Comparison of ENCODE assay signal across 15 cellular contexts in genomic region chr1:29136463-29136915, GRCh38. TPM values are rescaled to one million over a fixed set of nuclear protein-coding genes. Genes with fewer than 3 reads are reported as not detected.
DNase-seq lines count a peak whose midpoint lies in the region; ATAC-seq and TF ChIP-seq lines count a peak whose summit lies in the region.
"Had no signal": no experiment of that assay in that cellular context is flagged by ENCODE, and none has a peak within 500 bp of the region (broad histone marks: within the 10 kb centered on the region; RNA-seq: fewer than 3 reads in every experiment).

No MANE protein-coding gene starts in this region.

- H3K79me2 ChIP-seq in mammary epithelial cell (ENCODE audit: insufficient read depth, low read length) = no peaks in the 10 kb centered on the region
- H3K79me2 ChIP-seq: parathyroid adenoma had no signal

- WGBS in IMR-90 (ENCODE audit: extremely low coverage in 2 of 2, insufficient read length in 1 of 2), 2 experiments = no CpG with 5 or more reads among the region's 11 CpGs
- WGBS in mammary epithelial cell (ENCODE audit: low coverage, missing lambda C conversion rate) = 7% methylated on average over 11 of the region's 11 CpGs

- no TSS peak for BruUV-seq in A673 (replicated peaks; lab: Mats Ljungman, UMichigan)
- BruUV-seq in IMR-90 (replicated peaks; lab: Mats Ljungman, UMichigan) = no TSS peak
- no TSS peak for BruUV-seq in mammary epithelial cell (replicated peaks; lab: Mats Ljungman, UMichigan)

- H4K20me1 ChIP-seq in IMR-90 (ENCODE audit: insufficient read depth, low read length) (no peaks in the 10 kb centered on the region), mammary epithelial cell (ENCODE audit: insufficient read depth, low read length) (no peaks in the 10 kb centered on the region)

- H3K9me1 ChIP-seq in IMR-90 (ENCODE audit: insufficient read depth, low read length) = no peaks in the 10 kb centered on the region

- no peaks in the 10 kb centered on the region for H3K36me3 Mint-ChIP-seq in activated CD8-positive, alpha-beta T cell treated with anti-CD3 and anti-CD28 coated beads for 36 hours (ENCODE audit: low read depth)
- H3K36me3 Mint-ChIP-seq: type B pancreatic cell had no signal

- H2AK9ac ChIP-seq in IMR-90 (replicated peaks; ENCODE audit: low read depth, low read length, poor library complexity) = no peak overlapping the region

- no peaks in the 10 kb centered on the region for H3K79me1 ChIP-seq in IMR-90 (ENCODE audit: low read depth in 1 of 2, low read length in 2 of 2)

- POLR2A ChIA-PET in A673 (lab: Charles Lee; ENCODE audit: low non-redundant PET) = no interaction called here
- POLR2A ChIA-PET in IMR-90 (lab: Charles Lee; ENCODE audit: unreplicated experiment) = no interaction called here
- POLR2A ChIA-PET in activated CD8-positive, alpha-beta T cell treated with anti-CD3 and anti-CD28 coated beads for 36 hours (lab: Charles Lee) = no interaction called here

- CTCF ChIA-PET in A673 (lab: Charles Lee) = no interaction called here
- CTCF ChIA-PET in IMR-90 (lab: Yijun Ruan, JAX) = no interaction called here
- CTCF ChIA-PET in mammary epithelial cell (lab: Charles Lee; ENCODE audit: low non-redundant PET) = no interaction called here
- CTCF ChIA-PET in activated CD8-positive, alpha-beta T cell treated with anti-CD3 and anti-CD28 coated beads for 36 hours (lab: Charles Lee) = interaction anchor here (0.6 to 1.4 kb wide), 2 partner anchors 58 to 66 kb away, joined by 3 read pairs; no protein-coding TSS in a partner anchor

- H3K23ac ChIP-seq in IMR-90 (ENCODE audit: low read depth, low read length) = no peak overlapping the region

- ATAC-seq in IMR-90 (ENCODE audit: low read depth) (no peak; the same call in 1 of the 2 replicates), HG03095 (IDR thresholded peaks at IDR 0.05; ENCODE audit: unreplicated experiment) (no peak)
- no peak for ATAC-seq in activated CD8-positive, alpha-beta T cell treated with anti-CD3 and anti-CD28 coated beads for 36 hours

- H3K4me3 ChIP-seq in A673 (ENCODE audit: low read depth, low read length, poor library complexity, severe bottlenecking) (no peak overlapping the region), IMR-90 (ENCODE audit: insufficient read depth, low read depth, low read length) (no peak overlapping the region), mammary epithelial cell (replicated peaks in 1 of 3; ENCODE audit: insufficient read depth in 1 of 3, low read depth in 2 of 3, low read length in 3 of 3) (no peak overlapping the region)

- H3K27ac Mint-ChIP-seq in activated CD8-positive, alpha-beta T cell treated with anti-CD3 and anti-CD28 coated beads for 36 hours = no peak overlapping the region
- H3K27ac Mint-ChIP-seq: activated T-helper 2 cell treated with anti-CD3 and anti-CD28 coated beads, Interferon-gamma antibody, Interleukin-2, Interleukin-4, amounts not matched to agents 10 μg/mL and 5 μg/mL and 100 μg/mL, durations not matched to agents 14 hours and 24 hours and 36 hours had no signal

- no peak overlapping the region for H2BK20ac ChIP-seq in IMR-90 (ENCODE audit: low read depth, low read length)

- H3K9ac ChIP-seq in IMR-90 (ENCODE audit: low read depth, low read length) = no peak overlapping the region
- no peak overlapping the region for H3K9ac ChIP-seq in mammary epithelial cell (ENCODE audit: insufficient read depth, low read length)
- H3K9ac ChIP-seq: parathyroid adenoma had no signal

- H3K27me3 ChIP-seq in A673 (replicated peaks; ENCODE audit: insufficient read depth, low read depth, low read length, poor library complexity) (no peaks in the 10 kb centered on the region), IMR-90 (ENCODE audit: control insufficient read depth, insufficient read depth, low read length) (0 out of 2 replicates have a peak, but pooled peaks cover 2% of the 10 kb centered on the region), mammary epithelial cell (ENCODE audit: insufficient read depth, low read length) (no peaks in the 10 kb centered on the region)
- H3K27me3 ChIP-seq: brain microvascular endothelial cell had no signal

- no peak overlapping the region for H3K27ac ChIP-seq in A673 (ENCODE audit: low read depth, low read length, poor library complexity, severe bottlenecking)
- no peak overlapping the region for H3K27ac ChIP-seq in IMR-90 (ENCODE audit: insufficient read depth, low read length)
- no peak overlapping the region for H3K27ac ChIP-seq in mammary epithelial cell (ENCODE audit: insufficient read depth, low read depth, low read length)
- H3K27ac ChIP-seq: brain microvascular endothelial cell, parathyroid adenoma had no signal

- no peak overlapping the region for H4K91ac ChIP-seq in IMR-90 (ENCODE audit: insufficient read depth, low read depth, low read length)

- no peak overlapping the region for H3K18ac ChIP-seq in IMR-90 (ENCODE audit: low read depth, low read length)

- TF ChIP-seq RAD21 in IMR-90 (IDR thresholded peaks at IDR 0.05; ENCODE audit: low read length) = no peak

- no peak overlapping the region for H2BK15ac ChIP-seq in IMR-90 (ENCODE audit: low read depth, low read length)

- in situ Hi-C loops in IMR-90 (cut with MboI; ENCODE audit: low sequenced_read_pairs) (no loop called here), mammary epithelial cell (cut with MboI; ENCODE audit: low sequenced_read_pairs in 2 of 2) (no loop called here)

- H3K4me1 ChIP-seq in A673 (ENCODE audit: insufficient read depth, low read length, poor library complexity, severe bottlenecking) = peaks cover 15% of the 10 kb centered on the region
- no peaks in the 10 kb centered on the region; the same call in 1 of the 2 replicates for H3K4me1 ChIP-seq in IMR-90 (ENCODE audit: control insufficient read depth, insufficient read depth, low read length)
- H3K4me1 ChIP-seq in mammary epithelial cell (ENCODE audit: insufficient read depth, low read length) = peaks cover 4% of the 10 kb centered on the region
- H3K4me1 ChIP-seq: parathyroid adenoma had no signal

- H4K5ac ChIP-seq in IMR-90 (ENCODE audit: low read depth, low read length) = no peak overlapping the region

- H2BK120ac ChIP-seq in IMR-90 (ENCODE audit: low read depth, low read length) = no peak overlapping the region

- H3K4me3 Mint-ChIP-seq in activated CD8-positive, alpha-beta T cell treated with anti-CD3 and anti-CD28 coated beads for 36 hours = no peak overlapping the region
- H3K4me3 Mint-ChIP-seq: type B pancreatic cell had no signal

- no peaks in the 10 kb centered on the region for H3K9me3 ChIP-seq in A673 (ENCODE audit: low read depth, low read length, poor library complexity, severe bottlenecking)
- H3K9me3 ChIP-seq in IMR-90 (ENCODE audit: control insufficient read depth, insufficient read depth, low read length) = no peaks in the 10 kb centered on the region
- no peaks in the 10 kb centered on the region for H3K9me3 ChIP-seq in mammary epithelial cell (replicated peaks; ENCODE audit: insufficient read depth, low read length)

- H3K4me1 Mint-ChIP-seq in activated CD8-positive, alpha-beta T cell treated with anti-CD3 and anti-CD28 coated beads for 36 hours (ENCODE audit: low read depth) = no peaks in the 10 kb centered on the region

- no peak overlapping the region for H2AK5ac ChIP-seq in IMR-90 (ENCODE audit: low read depth, low read length)

- DNase-seq in A673 (ENCODE audit: low spot score) (peak; percentile 48), IMR-90 (peak; percentile 58), mammary epithelial cell (peak; percentile 28), left kidney (ENCODE audit: low read depth, low spot score) (peak; percentile 91), NOMO-1 treated with dmso at 0.1 percent for 144 hours (lab: John Stamatoyannopoulos, UW; ENCODE audit: unreplicated experiment) (no peak), NCI-H1930 (lab: John Stamatoyannopoulos, UW) (no peak)
- DNase-seq in activated CD8-positive, alpha-beta T cell treated with anti-CD3 and anti-CD28 coated beads for 36 hours = no peak
- DNase-seq: activated CD4-positive, alpha-beta T cell treated with anti-CD3 and anti-CD28 coated beads, Interleukin-2, amount 50 U/mL, for 48 hours; brain microvascular endothelial cell; hypothalamus; T-helper 9 cell had no signal

- TF ChIP-seq CTCF in A673 (conservative IDR thresholded peaks at IDR 0.05; ENCODE audit: low read depth, low read length) (no peak), IMR-90 (conservative IDR thresholded peaks at IDR 0.05; ENCODE audit: low read depth, low read length) (no peak), mammary epithelial cell (conservative IDR thresholded peaks at IDR 0.05 in 1 of 2, IDR thresholded peaks at IDR 0.05 in 1 of 2; ENCODE audit: extremely low read depth in 1 of 2, insufficient read depth in 1 of 2, low read depth in 1 of 2, low read length in 2 of 2) (no peak)
- TF ChIP-seq CTCF in activated CD8-positive, alpha-beta T cell treated with anti-CD3 and anti-CD28 coated beads for 36 hours (IDR thresholded peaks at IDR 0.05) = no peak

- H3K4ac ChIP-seq in IMR-90 (ENCODE audit: low read depth, low read length) = no peak overlapping the region

- H3K56ac ChIP-seq in IMR-90 (ENCODE audit: extremely low read depth, insufficient read depth, low read length) = no peak overlapping the region

- dilution Hi-C loops in IMR-90 (cut with HindIII; ENCODE audit: low sequenced_read_pairs, unreplicated experiment) = no loop called here
- dilution Hi-C loops in mammary epithelial cell (cut with HindIII; ENCODE audit: low sequenced_read_pairs) = no loop called here

- H3K14ac ChIP-seq in IMR-90 (replicated peaks; ENCODE audit: low read depth, low read length) = no peak overlapping the region

- intact Hi-C loops in A673 (cut with micrococcal nuclease; ENCODE audit: unreplicated experiment) = no loop called here
- intact Hi-C loops in IMR-90 (cut with micrococcal nuclease) = no loop called here
- intact Hi-C loops in mammary epithelial cell (cut with micrococcal nuclease) = no loop called here
- intact Hi-C loops in activated CD8-positive, alpha-beta T cell treated with anti-CD3 and anti-CD28 coated beads for 36 hours (cut with micrococcal nuclease) = no loop called here

- H3K36me3 ChIP-seq in A673 (ENCODE audit: insufficient read depth, low read length, poor library complexity, severe bottlenecking) = no peaks in the 10 kb centered on the region
- H3K36me3 ChIP-seq in IMR-90 (ENCODE audit: control insufficient read depth, insufficient read depth, low read length) = no peaks in the 10 kb centered on the region
- no peaks in the 10 kb centered on the region for H3K36me3 ChIP-seq in mammary epithelial cell (ENCODE audit: insufficient read depth, low read length)
- H3K36me3 ChIP-seq: brain microvascular endothelial cell had no signal

- H3K9me3 Mint-ChIP-seq in activated CD8-positive, alpha-beta T cell treated with anti-CD3 and anti-CD28 coated beads for 36 hours = no peaks in the 10 kb centered on the region
- H3K9me3 Mint-ChIP-seq: activated T-helper 2 cell treated with anti-CD3 and anti-CD28 coated beads, Interferon-gamma antibody, Interleukin-2, Interleukin-4, amounts not matched to agents 10 μg/mL and 5 μg/mL and 100 μg/mL, durations not matched to agents 14 hours and 24 hours and 36 hours; type B pancreatic cell had no signal

- H2BK5ac ChIP-seq in IMR-90 (ENCODE audit: low read depth, low read length, poor library complexity, severe bottlenecking) = no peak overlapping the region

- H4K8ac ChIP-seq in IMR-90 (ENCODE audit: low read depth in 2 of 2, low read length in 2 of 2) = no peak overlapping the region

- TF ChIP-seq POLR2A in IMR-90 (IDR thresholded peaks at IDR 0.05; ENCODE audit: low read depth, low read length) = no peak

- H2AFZ ChIP-seq in IMR-90 (replicated peaks; ENCODE audit: low read length, poor library complexity) = no peak overlapping the region
- peak overlapping the region; percentile 42 for H2AFZ ChIP-seq in mammary epithelial cell (ENCODE audit: low read depth, low read length)
- H2AFZ ChIP-seq: parathyroid adenoma had no signal

- no peaks in the 10 kb centered on the region for H3K27me3 Mint-ChIP-seq in activated CD8-positive, alpha-beta T cell treated with anti-CD3 and anti-CD28 coated beads for 36 hours
- H3K27me3 Mint-ChIP-seq: type B pancreatic cell had no signal

- no peak overlapping the region for H3K4me2 ChIP-seq in IMR-90 (ENCODE audit: low read depth, low read length)
- no peak overlapping the region for H3K4me2 ChIP-seq in mammary epithelial cell (ENCODE audit: insufficient read depth, low read depth, low read length)

RNA-seq across cellular contexts. Expression of gene TMEM200B, which starts 12.8 kb away (rescaled TPM):
- total RNA-seq in A673 (2021) = 1.1 and 1.3 TPM in 2 replicates
- 4.2 and 4.8 TPM in 2 replicates for total RNA-seq in IMR-90 (2012; rRNA removed)
- 4.6 and 6.2 TPM in 2 replicates for polyA plus RNA-seq in IMR-90 (2012; rRNA removed)
- polyA plus RNA-seq in IMR-90 (2012; cell fraction: cytosol; rRNA removed) = 3.8 and 6.7 TPM in 2 replicates
- 7.2 and 8.6 TPM in 2 replicates for polyA plus RNA-seq in IMR-90 (2012; cell fraction: nucleus; rRNA removed; ENCODE audit: low replicate concordance)
- total RNA-seq in mammary epithelial cell = under 1 TPM in 1 of 2 donors, not detected in 1; 0.33 TPM
- 0.25 TPM for polyA plus RNA-seq in mammary epithelial cell
- not detected for polyA minus RNA-seq in mammary epithelial cell
- 1 to 10 TPM; 1.0 to 1.1 TPM for total RNA-seq in activated CD8-positive, alpha-beta T cell treated with anti-CD3 and anti-CD28 coated beads for 36 hours

RNA-seq across cellular contexts. Expression of gene SRSF4, which starts 45.2 kb away (rescaled TPM):
- total RNA-seq in A673 (2021) (104 and 116 TPM in 2 replicates), IMR-90 (2012; rRNA removed) (20.8 and 38.6 TPM in 2 replicates), mammary epithelial cell (10 to 100 TPM; 22.5 to 93.1 TPM)
- polyA plus RNA-seq in IMR-90 (2012; rRNA removed) (37.8 and 48.5 TPM in 2 replicates), mammary epithelial cell (42.9 TPM)
- polyA plus RNA-seq in IMR-90 (2012; cell fraction: cytosol; rRNA removed) = 20.4 and 21.2 TPM in 2 replicates
- polyA plus RNA-seq in IMR-90 (2012; cell fraction: nucleus; rRNA removed; ENCODE audit: low replicate concordance) = 75.0 and 295 TPM in 2 replicates
- polyA minus RNA-seq in mammary epithelial cell = 22.4 TPM
- total RNA-seq in activated CD8-positive, alpha-beta T cell treated with anti-CD3 and anti-CD28 coated beads for 36 hours = 100 to 1,000 TPM; 121 to 123 TPM

Comparison
In these comparisons a context has a peak if more than half of its experiments do, and no peak if none do; other contexts are left out.
1. DNase-seq: peak in A673 (single experiment), IMR-90 (single experiment), mammary epithelial cell (single experiment) and left kidney (single experiment); none in NOMO-1 treated with dmso at 0.1 percent for 144 hours (single experiment), NCI-H1930 (0 of 2) and activated CD8-positive, alpha-beta T cell treated with anti-CD3 and anti-CD28 coated beads for 36 hours (single experiment).